10 cellular contexts compared by ENCODE assay signal in the genomic region with DNA sequence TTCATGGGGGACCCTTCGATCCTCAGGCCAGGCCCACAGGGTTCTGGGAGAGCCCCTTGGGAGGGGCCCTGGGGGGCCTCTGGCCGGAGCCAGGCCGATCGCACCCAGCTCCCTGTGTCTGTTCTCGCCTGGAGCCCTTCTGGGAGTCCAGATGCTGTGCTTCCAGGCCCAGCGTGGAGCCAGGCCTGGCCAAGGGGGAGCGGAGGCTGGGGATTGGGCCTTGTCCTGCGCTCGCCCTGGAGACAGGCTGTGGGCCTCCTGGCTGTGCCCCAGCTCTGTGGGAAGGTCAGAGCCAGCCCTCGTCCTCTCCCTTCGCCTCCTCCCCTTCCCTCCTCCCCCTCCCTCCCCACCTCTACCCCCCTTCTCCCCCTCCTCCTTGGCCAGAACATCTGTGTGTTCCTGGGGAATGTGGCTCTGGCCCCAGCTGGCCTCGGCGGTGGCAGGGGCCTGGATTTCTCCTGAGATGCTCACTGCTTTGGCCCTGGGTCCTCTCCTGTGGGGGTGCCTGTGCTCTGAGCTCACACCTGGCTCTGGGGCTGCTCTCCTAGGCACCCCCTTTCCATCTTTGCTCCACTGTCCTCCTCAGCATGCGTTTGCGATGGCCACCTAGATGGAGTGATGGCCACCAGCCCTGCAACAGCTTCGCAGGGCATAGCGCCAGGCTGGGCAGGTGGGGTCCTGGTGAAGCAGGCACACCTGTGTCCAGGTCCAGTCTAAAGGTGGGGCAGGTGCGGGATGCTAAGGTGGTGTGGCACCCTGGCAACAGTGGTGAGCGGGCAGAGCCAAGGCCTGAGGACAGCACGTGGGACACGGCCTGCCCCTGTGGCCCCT.
DNase-seq lines count a peak whose midpoint lies in the region; ATAC-seq, FAIRE-seq and TF ChIP-seq lines count a peak whose summit lies in the region.
"Had no signal": no experiment of that assay in that cellular context is flagged by ENCODE, and none has a peak within 500 bp of the region (broad histone marks: within the 10 kb centered on the region; RNA-seq: fewer than 3 reads in every experiment).

No MANE protein-coding gene starts in this region.

- peak; percentile 46 for FAIRE-seq in urothelium cell line (lab: Jason Lieb, UNC)
- FAIRE-seq: A549 had no signal

- H3K4me1 Mint-ChIP-seq in CD8-positive, alpha-beta T cell (ENCODE audit: low read depth) = no peaks in the 10 kb centered on the region

- intact Hi-C loops in CD8-positive, alpha-beta T cell (cut with DNase I, micrococcal nuclease) = no loop called here

- H3K4me1 ChIP-seq in fibroblast of lung (ENCODE audit: control insufficient read depth, extremely low read depth, insufficient read depth, low read length) (peaks cover 41% of the 10 kb centered on the region), mucosa of rectum (ENCODE audit: control insufficient read depth in 2 of 2, insufficient read depth in 2 of 2, low read length in 2 of 2) (peaks cover 9 to 15% of the 10 kb centered on the region in 2 donors)
- H3K4me1 ChIP-seq in CD8-positive, alpha-beta T cell (ENCODE audit: insufficient read depth, low read length) = no peaks in the 10 kb centered on the region

- H3K9ac ChIP-seq in fibroblast of lung (ENCODE audit: insufficient read depth, low read length) = peak overlapping the region; percentile 71
- no peak overlapping the region for H3K9ac ChIP-seq in mucosa of rectum (ENCODE audit: low read depth in 1 of 2, low read length in 2 of 2)

- no peaks in the 10 kb centered on the region for H3K27me3 ChIP-seq in fibroblast of lung (ENCODE audit: control insufficient read depth, insufficient read depth, low read length)
- peaks cover 2 to 11% of the 10 kb centered on the region in 2 donors for H3K27me3 ChIP-seq in mucosa of rectum (ENCODE audit: control insufficient read depth in 2 of 2, insufficient read depth in 2 of 2, low read length in 2 of 2)
- H3K27me3 ChIP-seq in CD8-positive, alpha-beta T cell (ENCODE audit: insufficient read depth, low read length) = no peaks in the 10 kb centered on the region

- peaks cover 6% of the 10 kb centered on the region for H3K27me3 Mint-ChIP-seq in CD8-positive, alpha-beta T cell (ENCODE audit: low read depth)

- H3K9me3 Mint-ChIP-seq in CD8-positive, alpha-beta T cell = no peaks in the 10 kb centered on the region

- no peak overlapping the region for H3K27ac Mint-ChIP-seq in CD8-positive, alpha-beta T cell

- no peak overlapping the region for H2AFZ ChIP-seq in fibroblast of lung (ENCODE audit: low read length)

- H3K27ac ChIP-seq in fibroblast of lung (ENCODE audit: insufficient read depth, low read length) (peak overlapping the region; percentile 87), mucosa of rectum (ENCODE audit: low read depth in 2 of 2, low read length in 2 of 2) (peak overlapping the region; percentile 52 to 63)
- no peak overlapping the region for H3K27ac ChIP-seq in CD8-positive, alpha-beta T cell (ENCODE audit: low read depth, low read length)

- ATAC-seq in GM18858 (IDR thresholded peaks at IDR 0.05; ENCODE audit: unreplicated experiment) (no peak), GM21723 (IDR thresholded peaks at IDR 0.05; ENCODE audit: unreplicated experiment) (no peak)
- ATAC-seq in CD8-positive, alpha-beta T cell = no peak

- peak; percentile 23 for DNase-seq in NCI-H2196 (lab: John Stamatoyannopoulos, UW; ENCODE audit: unreplicated experiment)
- no peak for DNase-seq in NCI-H2196 treated with DMSO at 0.1 percent for 48 hours (lab: John Stamatoyannopoulos, UW; ENCODE audit: unreplicated experiment)
- DNase-seq in fibroblast of lung (ENCODE audit: low read depth in 2 of 2) = peak; percentile 94 to 98
- peak; percentile 79 for DNase-seq in urothelium cell line (ENCODE audit: low spot score)
- DNase-seq in CD8-positive, alpha-beta T cell = no peak

- H3K9me3 ChIP-seq in fibroblast of lung (ENCODE audit: control insufficient read depth, insufficient read depth, low read depth, low read length) (no peaks in the 10 kb centered on the region), mucosa of rectum (ENCODE audit: control insufficient read depth in 2 of 2, low read length in 2 of 2) (no peaks in the 10 kb centered on the region)
- H3K9me3 ChIP-seq in CD8-positive, alpha-beta T cell (ENCODE audit: low read length) = no peaks in the 10 kb centered on the region
- H3K9me3 ChIP-seq: A549 had no signal

- no peaks in the 10 kb centered on the region for H3K36me3 ChIP-seq in fibroblast of lung (ENCODE audit: control insufficient read depth, insufficient read depth, low read length)
- no peaks in the 10 kb centered on the region for H3K36me3 ChIP-seq in mucosa of rectum (ENCODE audit: control insufficient read depth in 2 of 2, insufficient read depth in 2 of 2, low read length in 2 of 2)
- no peaks in the 10 kb centered on the region for H3K36me3 ChIP-seq in CD8-positive, alpha-beta T cell (ENCODE audit: insufficient read depth, low read length)

- CTCF ChIA-PET in CD8-positive, alpha-beta T cell (lab: Charles Lee) = interaction anchor here (1.3 kb wide), 1 partner anchor 18 kb away, joined by 3 read pairs; no protein-coding TSS in a partner anchor

- no peak for TF ChIP-seq CTCF in fibroblast of lung (conservative IDR thresholded peaks at IDR 0.05 in 1 of 2, IDR thresholded peaks at IDR 0.05 in 1 of 2; ENCODE audit: low read depth in 1 of 2, low read length in 2 of 2)
- TF ChIP-seq CTCF in CD8-positive, alpha-beta T cell (IDR thresholded peaks at IDR 0.05) = no peak

- POLR2A ChIA-PET in CD8-positive, alpha-beta T cell (lab: Charles Lee) = no interaction called here

- no peaks in the 10 kb centered on the region for H3K36me3 Mint-ChIP-seq in CD8-positive, alpha-beta T cell

- peaks cover 14% of the 10 kb centered on the region for H3K79me2 ChIP-seq in fibroblast of lung (ENCODE audit: control insufficient read depth, insufficient read depth, low read length)

- no peak overlapping the region for H3K4me3 ChIP-seq in fibroblast of lung (replicated peaks in 1 of 4; ENCODE audit: control extremely low read depth in 1 of 4, insufficient read depth in 1 of 4, low read depth in 3 of 4, low read length in 4 of 4)
- no peak overlapping the region for H3K4me3 ChIP-seq in mucosa of rectum (ENCODE audit: low read length in 2 of 2)
- H3K4me3 ChIP-seq in CD8-positive, alpha-beta T cell (ENCODE audit: low read depth, low read length) = no peak overlapping the region
- H3K4me3 ChIP-seq: A549, dorsolateral prefrontal cortex had no signal

- H3K4me3 Mint-ChIP-seq in CD8-positive, alpha-beta T cell = no peak overlapping the region

- H4K20me1 ChIP-seq in fibroblast of lung (ENCODE audit: control insufficient read depth, extremely low read depth, insufficient read depth, low read length) = no peaks in the 10 kb centered on the region

- H3K4me2 ChIP-seq in fibroblast of lung (ENCODE audit: extremely low read depth, insufficient read depth, low read length) = peak overlapping the region; percentile 15
- H3K4me2 ChIP-seq: A549 had no signal

Comparison
In these comparisons a context has a peak if more than half of its experiments do, and no peak if none do; other contexts are left out.
1. DNase-seq: peak in NCI-H2196 (single experiment), fibroblast of lung (2 of 2) and urothelium cell line (single experiment); none in NCI-H2196 treated with DMSO at 0.1 percent for 48 hours (single experiment) and CD8-positive, alpha-beta T cell (0 of 7).